In the genomic region with DNA sequence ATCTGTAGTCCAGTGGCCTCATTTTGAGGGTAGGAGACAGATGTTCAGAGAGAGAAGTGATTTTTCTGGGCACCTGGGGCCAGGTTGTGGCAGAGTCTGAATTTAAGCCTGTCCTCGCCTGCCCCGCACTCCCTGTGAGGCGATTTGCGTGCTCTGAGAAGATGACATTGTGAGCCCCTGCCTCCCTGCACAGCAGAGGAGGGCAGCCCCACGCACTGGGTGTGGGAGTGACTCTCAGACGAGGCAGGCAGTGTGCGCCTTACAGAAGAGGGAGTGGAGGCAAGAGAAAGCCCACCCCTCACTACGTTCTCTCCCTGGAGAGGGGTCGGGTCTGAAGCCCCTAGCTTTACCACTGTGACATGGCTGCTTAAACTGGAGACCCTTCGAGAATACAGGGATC, we compare ENCODE assay signal across 2 cellular contexts.
TF ChIP-seq lines count a peak whose summit lies in the region.

No MANE protein-coding gene starts in this region.

TF ChIP-seq in HEK293, 187 proteins besides CTCF, POLR2A, EP300 and RAD21:
- no peak for TF ChIP-seq ZNF548 (tag by site-specific recombination; IDR thresholded peaks at IDR 0.05)
- peak; percentile 5 for TF ChIP-seq SCRT2 (tag by site-specific recombination; IDR thresholded peaks at IDR 0.05)
- TF ChIP-seq EGR2 (tag by site-specific recombination; IDR thresholded peaks at IDR 0.05; ENCODE audit: low read depth): peak; percentile 20; the same call in 1 of the 2 replicates
- no peak for TF ChIP-seq ZNF768 (tag by site-specific recombination; IDR thresholded peaks at IDR 0.05)
- no peak for TF ChIP-seq SALL2 (tag by site-specific recombination; IDR thresholded peaks at IDR 0.05; ENCODE audit: borderline replicate concordance)
- 0 out of 2 replicates have a peak, but pooled peaks have one; percentile 26 for TF ChIP-seq ZFHX2 (tag by site-specific recombination; conservative IDR thresholded peaks at IDR 0.05)
- TF ChIP-seq ZNF221 (tag by site-specific recombination; IDR thresholded peaks at IDR 0.05; ENCODE audit: borderline replicate concordance): no peak

TF ChIP-seq in H1, 55 proteins besides CTCF, POLR2A, EP300 and RAD21:
- TF ChIP-seq CTBP2 (IDR thresholded peaks at IDR 0.05; ENCODE audit: borderline replicate concordance, insufficient read depth, insufficient read length, low read length) (no peak), NRF1 (IDR thresholded peaks at IDR 0.05; ENCODE audit: low read depth, low read length) (no peak), HDAC6 (IDR thresholded peaks at IDR 0.05; ENCODE audit: low read depth, low read length) (no peak), CEBPB (IDR thresholded peaks at IDR 0.05; ENCODE audit: low read depth, low read length) (no peak), JUN (IDR thresholded peaks at IDR 0.05; ENCODE audit: low read depth, low read length) (no peak), ZNF274 (IDR thresholded peaks at IDR 0.05; ENCODE audit: borderline replicate concordance, extremely low read depth, low read length) (no peak), MAX (IDR thresholded peaks at IDR 0.05) (no peak), BCL11A (IDR thresholded peaks at IDR 0.05; ENCODE audit: low read depth in 2 of 2, low read length in 2 of 2) (no peak), KDM5A (IDR thresholded peaks at IDR 0.05; ENCODE audit: low read length) (no peak), SIRT6 (IDR thresholded peaks at IDR 0.05; ENCODE audit: low read length) (no peak), JUND (IDR thresholded peaks at IDR 0.05; ENCODE audit: low read length) (no peak), RXRA (IDR thresholded peaks at IDR 0.05; ENCODE audit: insufficient read depth, low read depth, low read length) (no peak), TAF1 (IDR thresholded peaks at IDR 0.05; ENCODE audit: low read depth, low read length) (no peak), POLR2AphosphoS5 (IDR thresholded peaks at IDR 0.05; ENCODE audit: low read depth, low read length) (no peak)
- TF ChIP-seq, protein P1, sequence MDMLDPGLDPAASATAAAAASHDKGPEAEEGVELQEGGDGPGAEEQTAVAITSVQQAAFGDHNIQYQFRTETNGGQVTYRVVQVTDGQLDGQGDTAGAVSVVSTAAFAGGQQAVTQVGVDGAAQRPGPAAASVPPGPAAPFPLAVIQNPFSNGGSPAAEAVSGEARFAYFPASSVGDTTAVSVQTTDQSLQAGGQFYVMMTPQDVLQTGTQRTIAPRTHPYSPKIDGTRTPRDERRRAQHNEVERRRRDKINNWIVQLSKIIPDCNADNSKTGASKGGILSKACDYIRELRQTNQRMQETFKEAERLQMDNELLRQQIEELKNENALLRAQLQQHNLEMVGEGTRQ (IDR thresholded peaks at IDR 0.05; ENCODE audit: low read length): no peak
TF ChIP-seq in H1: peak in this region for 0.
